ENCODE assay signal across 16 cellular contexts in genomic region chr10:96491303-96491702, GRCh38. TPM values are rescaled to one million over a fixed set of nuclear protein-coding genes. Genes with fewer than 3 reads are reported as not detected.
DNase-seq lines count a peak whose midpoint lies in the region; ATAC-seq and TF ChIP-seq lines count a peak whose summit lies in the region.
"Had no signal": no experiment of that assay in that cellular context is flagged by ENCODE, and none has a peak within 500 bp of the region (broad histone marks: within the 10 kb centered on the region; RNA-seq: fewer than 3 reads in every experiment).

No MANE protein-coding gene starts in this region.

- H3K9ac ChIP-seq in OCI-LY1 (ENCODE audit: low read length): no peak overlapping the region

- no peak for DNase-seq in left ventricle myocardium inferior
- no peak for DNase-seq in Right ventricle myocardium superior
- DNase-seq in fibroblast of mammary gland (ENCODE audit: low read depth): peak; percentile 7
- DNase-seq in MV-4-11 (lab: John Stamatoyannopoulos, UW): no peak
- no peak for DNase-seq in NK-92 treated with Interleukin-12 subunit alpha and Interleukin-12 subunit beta, amount 100 ng/mL, for 24 hours (lab: John Stamatoyannopoulos, UW)
- no peak for DNase-seq in HPDE6-E6E7 (ENCODE audit: extremely low spot score)
- DNase-seq in stimulated activated CD8-positive, alpha-beta memory T cell treated with anti-CD3 and anti-CD28 coated beads, Interleukin-4, amount 100 ng/mL, for 48 hours: no peak
- DNase-seq: activated gamma-delta T cell; hippocampal formation; naive B cell; stimulated activated CD4-positive, alpha-beta T cell treated with anti-CD3 and anti-CD28 coated beads, Interleukin-15, amount 100 ng/mL, for 24 hours had no signal

- H2AFZ ChIP-seq in OCI-LY1 (ENCODE audit: low read length): no peak overlapping the region

- H3K4me3 ChIP-seq in left ventricle myocardium inferior (no peak overlapping the region), OCI-LY1 (ENCODE audit: low read depth, low read length, poor library complexity, severe bottlenecking) (no peak overlapping the region), fibroblast of mammary gland (ENCODE audit: control insufficient read depth, low read depth, low read length) (no peak overlapping the region)

- no peaks in the 10 kb centered on the region for H4K20me1 ChIP-seq in OCI-LY1 (ENCODE audit: insufficient read depth, low read length)

- no peaks in the 10 kb centered on the region for H3K79me2 ChIP-seq in OCI-LY1 (ENCODE audit: insufficient read depth, low read length)

- H3K9me2 ChIP-seq in OCI-LY1 (ENCODE audit: low read depth, low read length): no peaks in the 10 kb centered on the region

- no peak overlapping the region for H3K27ac ChIP-seq in left ventricle myocardium inferior (replicated peaks)
- no peak overlapping the region for H3K27ac ChIP-seq in OCI-LY1 (ENCODE audit: low read depth, low read length, poor library complexity, severe bottlenecking)

- H3K4me1 ChIP-seq in left ventricle myocardium inferior (no peaks in the 10 kb centered on the region), OCI-LY1 (ENCODE audit: insufficient read depth, low read length, severe bottlenecking) (no peaks in the 10 kb centered on the region)

- ATAC-seq in Right ventricle myocardium superior (ENCODE audit: poor library complexity): no peak
- ATAC-seq: activated CD4-positive, CD25-positive, alpha-beta regulatory T cell treated with anti-CD3 and anti-CD28 coated beads, Interleukin-2, amount 50 U/mL, for 24 hours; Panc1; stimulated activated memory B cell treated with anti-CD40 and anti-IgM and Interleukin-4, amounts not matched to agents 10 μg/mL and 1 μg/mL and 100 μg/mL, for 72 hours had no signal

- intact Hi-C loops in left ventricle myocardium inferior (cut with micrococcal nuclease): no loop called here
- intact Hi-C loops in Right ventricle myocardium superior (cut with DNase I): no loop called here

- H3K36me3 ChIP-seq in left ventricle myocardium inferior (no peaks in the 10 kb centered on the region), OCI-LY1 (ENCODE audit: insufficient read depth, low read length) (no peaks in the 10 kb centered on the region)

- H3K27me3 ChIP-seq in left ventricle myocardium inferior (ENCODE audit: low read depth): peaks cover 6% of the 10 kb centered on the region
- H3K27me3 ChIP-seq in OCI-LY1 (ENCODE audit: insufficient read depth, low read length): no peaks in the 10 kb centered on the region

- H3K9me3 ChIP-seq in left ventricle myocardium inferior (replicated peaks) (no peaks in the 10 kb centered on the region), OCI-LY1 (ENCODE audit: low read length) (no peaks in the 10 kb centered on the region)

- no peaks in the 10 kb centered on the region for H3F3A ChIP-seq in OCI-LY1 (ENCODE audit: insufficient read depth, low read length)

- peak; percentile 49 for TF ChIP-seq CTCF in left ventricle myocardium inferior (IDR thresholded peaks at IDR 0.05; ENCODE audit: borderline replicate concordance)
- peak; percentile 14; the same call in 1 of the 2 replicates for TF ChIP-seq CTCF in OCI-LY1 (IDR thresholded peaks at IDR 0.05; ENCODE audit: low read length)
- TF ChIP-seq CTCF in fibroblast of mammary gland (conservative IDR thresholded peaks at IDR 0.05; ENCODE audit: control insufficient read depth, insufficient read depth, low read depth, low read length): peak; percentile 9

- no peak overlapping the region for H3K4me2 ChIP-seq in OCI-LY1 (ENCODE audit: low read length)

RNA-seq across cellular contexts. Expression of gene TLL2, which starts 22.4 kb away (rescaled TPM):
- total RNA-seq in left ventricle myocardium inferior (7.0 TPM), Right ventricle myocardium superior (8.7 TPM)
- total RNA-seq: M059J had no signal
